ENCODE assay signal across 8 cellular contexts in genomic region chr17:49707246-49707607, GRCh38. TPM values are rescaled to one million over a fixed set of nuclear protein-coding genes. Genes with fewer than 3 reads are reported as not detected.
DNase-seq lines count a peak whose midpoint lies in the region; ATAC-seq and TF ChIP-seq lines count a peak whose summit lies in the region.

No MANE protein-coding gene starts in this region.

- H3K36me3 ChIP-seq in MG63 (peaks cover 34% of the 10 kb centered on the region), left lung (peaks cover 0 to 53% of the 10 kb centered on the region in 2 donors), thoracic aorta (peaks cover 48% of the 10 kb centered on the region)

- intact Hi-C loops in left lung (cut with DNase I): loop anchor here (5.0 to 10.0 kb wide), 2 partner anchors 70 to 138 kb away; partner anchors contain the start of gene TAC4 (in 2 of the 2)

- H3K9me3 ChIP-seq in MG63: no peaks in the 10 kb centered on the region
- H3K9me3 ChIP-seq in left lung: no peaks in the 10 kb centered on the region
- no peaks in the 10 kb centered on the region for H3K9me3 ChIP-seq in thoracic aorta

- ATAC-seq in left lung: no peak
- no peak for ATAC-seq in thoracic aorta (ENCODE audit: insufficient number of reproducible peaks, low FRiP score, low read depth)
- ATAC-seq in GM18867 (IDR thresholded peaks at IDR 0.05; ENCODE audit: unreplicated experiment): no peak

- DNase-seq in MG63: peak; percentile 7
- no peak for DNase-seq in left lung
- DNase-seq in thoracic aorta (ENCODE audit: low spot score): no peak
- no peak for DNase-seq in midbrain (lab: John Stamatoyannopoulos, UW)
- DNase-seq in NCI-H2029 treated with DMSO at 0.1 percent for 48 hours (lab: John Stamatoyannopoulos, UW): no peak

- H3K27ac ChIP-seq in C4-2B: peak overlapping the region; percentile 87
- H3K27ac ChIP-seq in angular gyrus (ENCODE audit: low read depth, low read length): peak overlapping the region; percentile 98
- peak overlapping the region; percentile 90 for H3K27ac ChIP-seq in left lung
- peak overlapping the region; percentile 92 to 95 for H3K27ac ChIP-seq in thoracic aorta

- H3K4me1 ChIP-seq in left lung (peaks cover 9 to 34% of the 10 kb centered on the region in 2 donors), thoracic aorta (ENCODE audit: control insufficient read depth in 1 of 2, low read depth in 2 of 2) (peaks cover 16 to 19% of the 10 kb centered on the region in 2 donors)

- peak overlapping the region; percentile 85 for H3K4me3 ChIP-seq in MG63
- peak overlapping the region; percentile 58 to 98 for H3K4me3 ChIP-seq in left lung
- peak overlapping the region; percentile 89 for H3K4me3 ChIP-seq in thoracic aorta

- TF ChIP-seq CTCF in C4-2B (conservative IDR thresholded peaks at IDR 0.05) (no peak), left lung (IDR thresholded peaks at IDR 0.05) (no peak), thoracic aorta (IDR thresholded peaks at IDR 0.05) (no peak)

- H3K27me3 ChIP-seq in MG63: no peaks in the 10 kb centered on the region; the same call in 1 of the 2 replicates
- no peaks in the 10 kb centered on the region for H3K27me3 ChIP-seq in left lung
- H3K27me3 ChIP-seq in thoracic aorta (replicated peaks; ENCODE audit: insufficient read depth): no peaks in the 10 kb centered on the region

RNA-seq across cellular contexts. Expression of gene SLC35B1, which starts 0.5 kb away (rescaled TPM):
- total RNA-seq in MG63 (2014; rRNA removed; shearing (Covaris generic); ENCODE audit: low replicate concordance): 76.6 and 87.1 TPM in 2 replicates
- 10 to 100 TPM; 48.8 to 74.9 TPM for total RNA-seq in left lung
- 10 to 100 TPM; 30.9 to 86.6 TPM for total RNA-seq in thoracic aorta

RNA-seq across cellular contexts. Expression of gene SPOP, which starts 29.3 kb away (rescaled TPM):
- 84.1 and 126 TPM in 2 replicates for total RNA-seq in MG63 (2014; rRNA removed; shearing (Covaris generic); ENCODE audit: low replicate concordance)
- 10 to 100 TPM; 79.5 to 89.6 TPM for total RNA-seq in left lung
- 100 to 1,000 TPM in 1 of 2 donors, 10 to 100 TPM in 1; 97.7 to 123 TPM for total RNA-seq in thoracic aorta

RNA-seq across cellular contexts. Expression of gene FAM117A, which starts 56.7 kb away (rescaled TPM):
- total RNA-seq in MG63 (2014; rRNA removed; shearing (Covaris generic); ENCODE audit: low replicate concordance): 1.4 and 2.7 TPM in 2 replicates
- total RNA-seq in left lung (10 to 100 TPM; 11.9 to 13.4 TPM), thoracic aorta (10 to 100 TPM; 12.1 to 23.7 TPM)
